In genomic region chr12:99130808-99131538, GRCh38 we compare ENCODE assay signal across 9 cellular contexts.
DNase-seq lines count a peak whose midpoint lies in the region; ATAC-seq and TF ChIP-seq lines count a peak whose summit lies in the region.
"Had no signal": no experiment of that assay in that cellular context is flagged by ENCODE, and none has a peak within 500 bp of the region (broad histone marks: within the 10 kb centered on the region; RNA-seq: fewer than 3 reads in every experiment).

No MANE protein-coding gene starts in this region.

- in situ Hi-C loops in astrocyte of the spinal cord (cut with HindIII; ENCODE audit: low sequenced_read_pairs) = no loop called here

- no peaks in the 10 kb centered on the region for H3K27me3 Mint-ChIP-seq in nephron progenitor cell (ENCODE audit: low read depth, poor library complexity)

- H3K27me3 ChIP-seq in subcutaneous abdominal adipose tissue (ENCODE audit: control insufficient read depth in 5 of 5, insufficient read depth in 4 of 5, low read length in 5 of 5) = no peaks in the 10 kb centered on the region
- H3K27me3 ChIP-seq: gastrocnemius medialis had no signal

- H3K9me3 Mint-ChIP-seq in nephron progenitor cell = no peaks in the 10 kb centered on the region

- no peak overlapping the region for H3K4me3 Mint-ChIP-seq in nephron progenitor cell

- no peaks in the 10 kb centered on the region for H3K4me1 Mint-ChIP-seq in nephron progenitor cell

- no peaks in the 10 kb centered on the region for H3K36me3 ChIP-seq in subcutaneous abdominal adipose tissue (ENCODE audit: control insufficient read depth in 5 of 5, insufficient read depth in 5 of 5, low read length in 5 of 5)
- H3K36me3 ChIP-seq: gastrocnemius medialis had no signal

- H3K27ac ChIP-seq in subcutaneous abdominal adipose tissue (ENCODE audit: low read depth, low read length) = peak overlapping the region; percentile 15

- no peak overlapping the region for H3K4me3 ChIP-seq in astrocyte of the spinal cord (ENCODE audit: low read depth, low read length)
- peak overlapping the region; percentile 38 to 62 (median 50) for H3K4me3 ChIP-seq in subcutaneous abdominal adipose tissue (ENCODE audit: low read depth in 1 of 5, low read length in 5 of 5)

- no peak overlapping the region for H3K9ac ChIP-seq in subcutaneous abdominal adipose tissue (ENCODE audit: low read length in 5 of 5)

- H3K36me3 Mint-ChIP-seq in nephron progenitor cell (ENCODE audit: low read depth) = no peaks in the 10 kb centered on the region

- H3K4me1 ChIP-seq in subcutaneous abdominal adipose tissue (ENCODE audit: control insufficient read depth in 5 of 5, insufficient read depth in 5 of 5, low read length in 5 of 5) = peaks cover 0 to 15% (median 6%) of the 10 kb centered on the region in 5 donors
- H3K4me1 ChIP-seq: gastrocnemius medialis had no signal

- no peaks in the 10 kb centered on the region for H3K9me3 ChIP-seq in subcutaneous abdominal adipose tissue (ENCODE audit: control insufficient read depth in 5 of 5, low read length in 5 of 5)
- H3K9me3 ChIP-seq: gastrocnemius medialis had no signal

- ATAC-seq in GM19467 (IDR thresholded peaks at IDR 0.05; ENCODE audit: unreplicated experiment) = peak; percentile 84
- peak; percentile 89 for ATAC-seq in HG03135 (IDR thresholded peaks at IDR 0.05; ENCODE audit: unreplicated experiment)

- DNase-seq in astrocyte of the spinal cord (ENCODE audit: low read depth, low spot score) (peak; percentile 58), NCI-H1694 treated with DMSO at 0.1 percent for 48 hours (lab: John Stamatoyannopoulos, UW) (no peak), nephron progenitor cell (no peak)
- no peak for DNase-seq in stimulated activated CD4-positive, alpha-beta T cell treated with anti-CD3 and anti-CD28 coated beads, Interleukin-2, amount 100 ng/mL, for 48 hours
- DNase-seq in stimulated activated CD4-positive, alpha-beta T cell treated with anti-CD3 and anti-CD28 coated beads, Interleukin-4, amount 100 ng/mL, for 4 hours = no peak
- DNase-seq: gastrocnemius medialis had no signal

- H3K27ac Mint-ChIP-seq in nephron progenitor cell = no peak overlapping the region

- TF ChIP-seq CTCF in astrocyte of the spinal cord (IDR thresholded peaks at IDR 0.05; ENCODE audit: low read depth, low read length) (no peak), nephron progenitor cell (IDR thresholded peaks at IDR 0.05) (no peak)
